In the genomic region with DNA sequence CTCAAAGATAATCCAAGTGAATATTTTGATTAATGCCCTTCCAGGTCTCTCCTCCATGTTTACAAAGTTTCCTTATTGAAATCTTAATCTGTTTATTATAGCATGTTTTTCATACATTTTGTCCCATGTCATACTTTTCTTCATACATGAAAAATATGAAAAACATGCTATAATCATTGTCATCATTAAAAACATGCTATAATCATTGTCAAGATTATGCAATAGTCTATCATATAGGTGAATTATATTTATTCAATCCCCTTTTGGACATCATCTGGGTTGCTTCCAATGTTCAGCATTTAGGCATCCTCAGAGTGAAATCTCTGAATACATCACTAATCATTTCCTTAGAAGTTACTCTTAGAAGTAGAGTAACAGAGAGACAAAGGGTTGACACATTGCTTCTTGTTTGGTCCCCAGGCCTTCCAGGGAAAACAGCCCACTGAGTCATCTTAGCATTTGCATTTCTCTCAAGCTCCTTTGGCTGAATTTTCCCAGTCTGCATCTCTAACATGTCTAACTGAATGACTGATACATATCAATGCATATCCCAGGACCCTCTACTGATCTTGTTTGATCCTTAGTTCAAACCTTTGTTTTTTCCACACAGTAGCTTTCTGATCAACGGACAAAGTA, we compare ENCODE assay signal across 21 cellular contexts.
DNase-seq lines count a peak whose midpoint lies in the region; ATAC-seq and TF ChIP-seq lines count a peak whose summit lies in the region.
"Had no signal": no experiment of that assay in that cellular context is flagged by ENCODE, and none has a peak within 500 bp of the region (broad histone marks: within the 10 kb centered on the region; RNA-seq: fewer than 3 reads in every experiment).

No MANE protein-coding gene starts in this region.

- no peak for DNase-seq in activated CD8-positive, alpha-beta T cell treated with anti-CD3 and anti-CD28 coated beads for 36 hours
- DNase-seq in activated CD8-positive, alpha-beta T cell treated with anti-CD3 and anti-CD28 coated beads, Interleukin-2, amount 10 ng/mL, durations not matched to agents 7 days and 5 days = no peak
- DNase-seq in ELR (ENCODE audit: low read depth) (peak; percentile 83), astrocyte of the spinal cord (ENCODE audit: low read depth, low spot score) (peak; percentile 51), kidney tubule cell (ENCODE audit: low spot score) (peak; percentile 81), GM13977 (ENCODE audit: low spot score) (no peak), NCI-H2029 (lab: John Stamatoyannopoulos, UW) (no peak)
- DNase-seq: activated effector memory CD4-positive, alpha-beta T cell treated with Interleukin-2 at 50 U/mL for 16 hours; CD4-positive, CD25-positive, alpha-beta regulatory T cell; DMS79 treated with DMSO at 0.1 percent for 48 hours; glutamatergic neuron; Kasumi-1; mesenchymal stem cell; natural killer cell; NCI-H1417 treated with DMSO at 0.1 percent for 48 hours; Peyer's patch; stimulated activated naive CD4-positive, alpha-beta T cell; upper lobe of left lung had no signal

- in situ Hi-C loops in astrocyte of the spinal cord (cut with HindIII; ENCODE audit: low sequenced_read_pairs) = no loop called here
- in situ Hi-C loops in GM13977 (cut with MboI; ENCODE audit: low pct_unique_long_range_greater_than_20kb, low sequenced_read_pairs, unreplicated experiment) = no loop called here

- no peaks in the 10 kb centered on the region for H3K9me3 Mint-ChIP-seq in activated CD8-positive, alpha-beta T cell treated with anti-CD3 and anti-CD28 coated beads for 36 hours
- H3K9me3 Mint-ChIP-seq in activated CD8-positive, alpha-beta T cell treated with anti-CD3 and anti-CD28 coated beads, Interleukin-2, amount 10 ng/mL, durations not matched to agents 7 days and 5 days (ENCODE audit: insufficient read depth) = no peaks in the 10 kb centered on the region
- H3K9me3 Mint-ChIP-seq: natural killer cell had no signal

- TF ChIP-seq CTCF in activated CD8-positive, alpha-beta T cell treated with anti-CD3 and anti-CD28 coated beads for 36 hours (IDR thresholded peaks at IDR 0.05) = no peak
- TF ChIP-seq CTCF in astrocyte of the spinal cord (IDR thresholded peaks at IDR 0.05; ENCODE audit: low read depth, low read length) (no peak), GM13977 (IDR thresholded peaks at IDR 0.05; ENCODE audit: extremely low read depth, insufficient read depth, missing control alignments) (no peak)

- intact Hi-C loops in activated CD8-positive, alpha-beta T cell treated with anti-CD3 and anti-CD28 coated beads for 36 hours (cut with micrococcal nuclease) = loop anchor here (5.0 kb wide), 1 partner anchor 86 kb away; the partner anchor contains the start of gene SGMS1

- ATAC-seq in activated CD8-positive, alpha-beta T cell treated with anti-CD3 and anti-CD28 coated beads for 36 hours = no peak
- no peak for ATAC-seq in activated CD8-positive, alpha-beta T cell treated with anti-CD3 and anti-CD28 coated beads, Interleukin-2, amount 10 ng/mL, durations not matched to agents 7 days and 5 days
- no peak for ATAC-seq in GM21367 (IDR thresholded peaks at IDR 0.05; ENCODE audit: unreplicated experiment)
- ATAC-seq: natural killer cell had no signal

- H3K27me3 Mint-ChIP-seq in activated CD8-positive, alpha-beta T cell treated with anti-CD3 and anti-CD28 coated beads for 36 hours = no peaks in the 10 kb centered on the region
- H3K27me3 Mint-ChIP-seq in activated CD8-positive, alpha-beta T cell treated with anti-CD3 and anti-CD28 coated beads, Interleukin-2, amount 10 ng/mL, durations not matched to agents 7 days and 5 days (ENCODE audit: low read depth) = no peaks in the 10 kb centered on the region

- H3K4me3 Mint-ChIP-seq in activated CD8-positive, alpha-beta T cell treated with anti-CD3 and anti-CD28 coated beads for 36 hours = no peak overlapping the region
- H3K4me3 Mint-ChIP-seq in activated CD8-positive, alpha-beta T cell treated with anti-CD3 and anti-CD28 coated beads, Interleukin-2, amount 10 ng/mL, durations not matched to agents 7 days and 5 days = no peak overlapping the region
- H3K4me3 Mint-ChIP-seq: CD4-positive, CD25-positive, alpha-beta regulatory T cell; natural killer cell had no signal

- no peak overlapping the region for H3K4me3 ChIP-seq in astrocyte of the spinal cord (ENCODE audit: low read depth, low read length)
- H3K4me3 ChIP-seq: coronary artery, HAP-1, Peyer's patch, upper lobe of left lung had no signal

- POLR2A ChIA-PET in activated CD8-positive, alpha-beta T cell treated with anti-CD3 and anti-CD28 coated beads for 36 hours (lab: Charles Lee) = interaction anchor here (1.2 kb wide), 1 partner anchor 25 kb away, joined by 5 read pairs; no protein-coding TSS in a partner anchor
- POLR2A ChIA-PET in activated CD8-positive, alpha-beta T cell treated with anti-CD3 and anti-CD28 coated beads, Interleukin-2, amount 10 ng/mL, durations not matched to agents 7 days and 5 days (lab: Charles Lee) = no interaction called here

- CTCF ChIA-PET in activated CD8-positive, alpha-beta T cell treated with anti-CD3 and anti-CD28 coated beads for 36 hours (lab: Charles Lee) = interaction anchor here (1.1 to 1.3 kb wide), 2 partner anchors 10 to 24 kb away, joined by 3 to 4 read pairs; no protein-coding TSS in a partner anchor
- CTCF ChIA-PET in activated CD8-positive, alpha-beta T cell treated with anti-CD3 and anti-CD28 coated beads, Interleukin-2, amount 10 ng/mL, durations not matched to agents 7 days and 5 days (lab: Charles Lee) = interaction anchor here (1.1 to 2.0 kb wide), 2 partner anchors 24 to 28 kb away, joined by 3 to 9 read pairs; no protein-coding TSS in a partner anchor

- peak overlapping the region; percentile 31 for H3K27ac Mint-ChIP-seq in activated CD8-positive, alpha-beta T cell treated with anti-CD3 and anti-CD28 coated beads for 36 hours
- no peak overlapping the region for H3K27ac Mint-ChIP-seq in activated CD8-positive, alpha-beta T cell treated with anti-CD3 and anti-CD28 coated beads, Interleukin-2, amount 10 ng/mL, durations not matched to agents 7 days and 5 days
- H3K27ac Mint-ChIP-seq: CD4-positive, CD25-positive, alpha-beta regulatory T cell had no signal

- no peaks in the 10 kb centered on the region for H3K36me3 Mint-ChIP-seq in activated CD8-positive, alpha-beta T cell treated with anti-CD3 and anti-CD28 coated beads for 36 hours (ENCODE audit: low read depth)
- peaks cover 7% of the 10 kb centered on the region for H3K36me3 Mint-ChIP-seq in activated CD8-positive, alpha-beta T cell treated with anti-CD3 and anti-CD28 coated beads, Interleukin-2, amount 10 ng/mL, durations not matched to agents 7 days and 5 days (ENCODE audit: low read depth)
- H3K36me3 Mint-ChIP-seq: natural killer cell had no signal

- H3K4me1 Mint-ChIP-seq in activated CD8-positive, alpha-beta T cell treated with anti-CD3 and anti-CD28 coated beads for 36 hours (ENCODE audit: low read depth) = peaks cover 63% of the 10 kb centered on the region
- H3K4me1 Mint-ChIP-seq in activated CD8-positive, alpha-beta T cell treated with anti-CD3 and anti-CD28 coated beads, Interleukin-2, amount 10 ng/mL, durations not matched to agents 7 days and 5 days (ENCODE audit: low read depth) = peaks cover 46% of the 10 kb centered on the region

Comparison
In these comparisons a context has a peak if more than half of its experiments do, and no peak if none do; other contexts are left out.
1. DNase-seq: peak in ELR (single experiment), astrocyte of the spinal cord (single experiment) and kidney tubule cell (single experiment); none in activated CD8-positive, alpha-beta T cell treated with anti-CD3 and anti-CD28 coated beads for 36 hours (single experiment), activated CD8-positive, alpha-beta T cell treated with anti-CD3 and anti-CD28 coated beads, Interleukin-2, amount 10 ng/mL, durations not matched to agents 7 days and 5 days (single experiment), GM13977 (single experiment) and NCI-H2029 (single experiment).